In genomic region chr7:15158141-15158810, GRCh38 we compare ENCODE assay signal across 17 cellular contexts.
"Had no signal": no experiment of that assay in that cellular context is flagged by ENCODE, and none has a peak within 500 bp of the region (broad histone marks: within the 10 kb centered on the region; RNA-seq: fewer than 3 reads in every experiment).

No MANE protein-coding gene starts in this region.

- H3K9me3 ChIP-seq: ascending aorta, esophagus muscularis mucosa, lower lobe of right lung, neutrophil, thoracic aorta had no signal

- H3K36me3 ChIP-seq: ascending aorta, esophagus muscularis mucosa, lower lobe of right lung, neutrophil, thoracic aorta had no signal

- H3K27ac Mint-ChIP-seq: activated CD4-positive, alpha-beta T cell treated with anti-CD3 and anti-CD28 coated beads, Interleukin-2, amount 10 ng/mL, durations not matched to agents 7 days and 5 days; endodermal cell; naive B cell; stimulated activated effector memory CD8-positive, alpha-beta T cell treated with anti-CD3 and anti-CD28 coated beads, Interleukin-12 subunit alpha, Interleukin-12 subunit beta, amount 100 ng/mL, for 72 hours had no signal

- H3K4me1 ChIP-seq: ascending aorta, foreskin keratinocyte, lower lobe of right lung had no signal

- FAIRE-seq: TTC549 had no signal

- H3K4me3 Mint-ChIP-seq: activated CD4-positive, alpha-beta T cell treated with anti-CD3 and anti-CD28 coated beads, Interleukin-2, amount 10 ng/mL, durations not matched to agents 7 days and 5 days; endodermal cell; naive B cell; stimulated activated effector memory CD8-positive, alpha-beta T cell treated with anti-CD3 and anti-CD28 coated beads, Interleukin-12 subunit alpha, Interleukin-12 subunit beta, amount 100 ng/mL, for 72 hours had no signal

- H3K36me3 Mint-ChIP-seq: naive B cell; stimulated activated effector memory CD8-positive, alpha-beta T cell treated with anti-CD3 and anti-CD28 coated beads, Interleukin-12 subunit alpha, Interleukin-12 subunit beta, amount 100 ng/mL, for 72 hours had no signal

- H3K4me1 Mint-ChIP-seq: activated CD4-positive, alpha-beta T cell treated with anti-CD3 and anti-CD28 coated beads, Interleukin-2, amount 10 ng/mL, durations not matched to agents 7 days and 5 days; naive B cell; stimulated activated effector memory CD8-positive, alpha-beta T cell treated with anti-CD3 and anti-CD28 coated beads, Interleukin-12 subunit alpha, Interleukin-12 subunit beta, amount 100 ng/mL, for 72 hours had no signal

- H3K27me3 Mint-ChIP-seq: activated CD4-positive, alpha-beta T cell treated with anti-CD3 and anti-CD28 coated beads, Interleukin-2, amount 10 ng/mL, durations not matched to agents 7 days and 5 days; naive B cell had no signal

- H3K27ac ChIP-seq: ascending aorta, esophagus muscularis mucosa, foreskin keratinocyte, lower lobe of right lung, neutrophil, thoracic aorta had no signal

- H3K27me3 ChIP-seq: ascending aorta, esophagus muscularis mucosa, foreskin keratinocyte, neutrophil had no signal

- ATAC-seq: foreskin keratinocyte; left cardiac atrium; lower lobe of right lung; stimulated activated effector memory CD8-positive, alpha-beta T cell treated with anti-CD3 and anti-CD28 coated beads, Interleukin-12 subunit alpha, Interleukin-12 subunit beta, amount 100 ng/mL, for 72 hours had no signal

- H3K4me3 ChIP-seq: ascending aorta, esophagus muscularis mucosa, lower lobe of right lung, thoracic aorta had no signal

- DNase-seq: activated CD4-positive, alpha-beta T cell treated with anti-CD3 and anti-CD28 coated beads, Interleukin-2, amount 10 ng/mL, durations not matched to agents 7 days and 5 days; activated CD4-positive, CD25-positive, alpha-beta regulatory T cell; activated naive CD4-positive, alpha-beta T cell treated with Interleukin-2 at 50 U/mL for 16 hours; endodermal cell; head of caudate nucleus; left cardiac atrium; lower lobe of right lung; naive B cell; retina; T-helper 2 cell had no signal
